ENCODE assay signal across 12 cellular contexts in the genomic region with DNA sequence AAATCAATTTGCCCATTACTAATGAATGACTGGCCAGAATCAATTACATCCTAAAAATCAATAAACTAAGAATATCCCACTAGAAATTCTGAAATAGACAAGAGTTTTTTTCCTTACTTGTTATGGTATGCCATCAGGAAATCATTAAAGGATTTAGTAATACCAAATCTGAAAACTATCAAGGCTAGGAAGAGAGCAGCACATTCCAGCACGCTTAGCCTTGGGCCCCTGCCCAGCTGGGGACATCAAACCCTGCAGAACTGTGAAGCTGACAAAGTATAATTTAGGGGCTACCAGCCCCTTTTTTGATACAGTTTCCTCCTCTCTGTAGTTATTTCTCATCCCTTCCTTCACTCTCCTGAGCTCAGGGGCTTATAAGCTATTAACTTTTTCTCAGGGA.
"Had no signal": no experiment of that assay in that cellular context is flagged by ENCODE, and none has a peak within 500 bp of the region (broad histone marks: within the 10 kb centered on the region; RNA-seq: fewer than 3 reads in every experiment).

No MANE protein-coding gene starts in this region.

- H3K4me1 ChIP-seq: left ventricle myocardium inferior, thyroid gland had no signal

- H3K9me3 ChIP-seq: left ventricle myocardium inferior, thyroid gland had no signal

- DNase-seq: activated CD4-positive, alpha-beta T cell treated with anti-CD3 and anti-CD28 coated beads, Interleukin-2, amount 50 U/mL, for 1 hour; activated CD8-positive, alpha-beta memory T cell treated with anti-CD3 and anti-CD28 coated beads for 24 hours; activated gamma-delta T cell treated with Interleukin-2 at 50 U/mL for 16 hours; dermis blood vessel endothelial cell; effector memory CD8-positive, alpha-beta T cell; left ventricle myocardium inferior; naive thymus-derived CD8-positive, alpha-beta T cell; posterior cingulate gyrus; retina; stimulated activated CD4-positive, alpha-beta T cell treated with anti-CD3 and anti-CD28 coated beads, Interleukin-2, amount 100 ng/mL, for 48 hours; thyroid gland had no signal

- H2AFZ ChIP-seq: hepatocyte had no signal

- H3K4me3 ChIP-seq: hepatocyte, left ventricle myocardium inferior, thyroid gland had no signal

- H3K36me3 ChIP-seq: left ventricle myocardium inferior, thyroid gland had no signal

- H3K27ac ChIP-seq: hepatocyte, left ventricle myocardium inferior, thyroid gland had no signal

- H3K4me2 ChIP-seq: hepatocyte had no signal

- H3K27me3 ChIP-seq: hepatocyte, thyroid gland had no signal
